32 cellular contexts compared by ENCODE assay signal in genomic region chr19:50181121-50181520, GRCh38. TPM values are rescaled to one million over a fixed set of nuclear protein-coding genes. Genes with fewer than 3 reads are reported as not detected.
"Had no signal": no experiment of that assay in that cellular context is flagged by ENCODE, and none has a peak within 500 bp of the region (broad histone marks: within the 10 kb centered on the region; RNA-seq: fewer than 3 reads in every experiment).

No MANE protein-coding gene starts in this region.

- H3K4me2 ChIP-seq: hepatocyte had no signal

- H3K27ac ChIP-seq: adrenal gland, body of pancreas, epithelial cell of prostate, gastroesophageal sphincter, hepatocyte, neutrophil, prostate gland, stomach, thyroid gland, upper lobe of left lung, WERI-Rb-1 had no signal

- DNase-seq: activated CD4-positive, alpha-beta T cell treated with anti-CD3 and anti-CD28 coated beads for 48 hours; activated CD4-positive, alpha-beta T cell treated with anti-CD3 and anti-CD28 coated beads, Interleukin-2, amount 50 U/mL, for 48 hours; activated CD8-positive, alpha-beta memory T cell treated with anti-CD3 and anti-CD28 coated beads for 24 hours; activated effector memory CD4-positive, alpha-beta T cell treated with Interleukin-2 at 50 U/mL for 16 hours; activated naive CD4-positive, alpha-beta T cell treated with anti-CD3 and anti-CD28 coated beads for 36 hours; activated naive CD8-positive, alpha-beta T cell treated with anti-CD3 and anti-CD28 coated beads for 36 hours; adrenal gland; aorta; body of pancreas; dermis blood vessel endothelial cell; effector CD4-positive, alpha-beta T cell; left colon; naive B cell; nephron progenitor cell; stimulated activated CD4-positive, alpha-beta T cell treated with anti-CD3 and anti-CD28 coated beads, Interleukin-15, amount 100 ng/mL, for 24 hours; stimulated activated CD4-positive, alpha-beta T cell treated with anti-CD3 and anti-CD28 coated beads, Interleukin-2, amount 100 ng/mL, for 24 hours; stimulated activated naive B cell treated with anti-CD40 and anti-IgM and Interleukin-4, amounts not matched to agents 10 μg/mL and 1 μg/mL and 100 μg/mL, for 72 hours; stomach; T1000; thyroid gland; upper lobe of left lung; WERI-Rb-1 had no signal

- H3K36me3 ChIP-seq: adrenal gland, gastroesophageal sphincter, neutrophil, prostate gland, stomach, thyroid gland, upper lobe of left lung, WERI-Rb-1 had no signal

- H3K4me1 ChIP-seq: adrenal gland, gastroesophageal sphincter, prostate gland, stomach, upper lobe of left lung had no signal

- H3K79me2 ChIP-seq: hepatocyte had no signal

- H3K4me3 ChIP-seq: adrenal gland, body of pancreas, gastroesophageal sphincter, hepatocyte, prostate gland, stomach, thyroid gland, upper lobe of left lung had no signal

- H3K9me3 ChIP-seq: adrenal gland, body of pancreas, neutrophil, prostate gland, thyroid gland, upper lobe of left lung had no signal

- ATAC-seq: activated CD4-positive, CD25-positive, alpha-beta regulatory T cell treated with anti-CD3 and anti-CD28 coated beads, Interleukin-2, amount 50 U/mL, for 24 hours; body of pancreas; gastroesophageal sphincter; left colon; stimulated activated naive B cell treated with anti-CD40 and anti-IgM and Interleukin-4, amounts not matched to agents 10 μg/mL and 1 μg/mL and 100 μg/mL, for 72 hours had no signal

- H2AFZ ChIP-seq: hepatocyte had no signal

- H3K27me3 ChIP-seq: body of pancreas, hepatocyte, neutrophil, thyroid gland, upper lobe of left lung had no signal

RNA-seq across cellular contexts. Expression of gene IZUMO2, which starts 18.0 kb away (rescaled TPM):
- total RNA-seq: activated naive CD4-positive, alpha-beta T cell treated with anti-CD3 and anti-CD28 coated beads for 36 hours; activated naive CD8-positive, alpha-beta T cell treated with anti-CD3 and anti-CD28 coated beads for 36 hours; adrenal gland; aorta; body of pancreas; dermis blood vessel endothelial cell; gastroesophageal sphincter; hepatocyte; left colon; lower leg skin; mesothelial cell of epicardium; osteocyte; stomach; thyroid gland; upper lobe of left lung had no signal
- polyA plus RNA-seq: adrenal gland, aorta, hepatocyte, keratinocyte, stomach had no signal

RNA-seq across cellular contexts. Expression of gene MYH14, which starts 22.3 kb away (rescaled TPM):
- total RNA-seq: activated naive CD4-positive, alpha-beta T cell treated with anti-CD3 and anti-CD28 coated beads for 36 hours; activated naive CD8-positive, alpha-beta T cell treated with anti-CD3 and anti-CD28 coated beads for 36 hours; osteocyte had no signal
